In the genomic region with DNA sequence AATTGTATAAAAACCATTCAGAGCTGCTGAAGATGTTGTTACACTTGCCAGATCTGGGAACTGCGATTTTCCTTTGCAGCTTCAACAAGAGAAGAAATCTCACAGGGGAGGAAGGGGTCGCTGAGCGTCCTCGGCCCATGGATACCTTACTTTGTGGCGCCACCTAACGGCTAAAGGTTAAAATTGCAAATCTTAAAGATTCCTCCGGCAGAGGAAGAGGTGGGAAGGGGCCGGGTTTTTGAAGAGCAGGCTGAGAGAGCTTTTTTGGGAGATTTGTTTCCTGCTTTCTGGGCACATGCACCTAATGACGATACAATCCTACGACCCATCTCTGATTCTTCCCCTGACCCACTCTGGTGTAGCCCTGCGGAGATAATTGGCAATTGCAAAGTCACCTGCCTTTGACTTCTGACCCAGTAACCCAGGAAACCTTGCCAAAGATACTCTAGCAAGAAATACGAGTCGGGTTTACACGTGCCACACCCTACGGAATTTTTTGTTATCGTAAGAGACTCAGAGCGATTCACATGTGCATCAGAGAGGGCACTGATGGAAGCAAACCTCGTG, we compare ENCODE assay signal across 8 cellular contexts. TPM values are rescaled to one million over a fixed set of nuclear protein-coding genes. Genes with fewer than 3 reads are reported as not detected.
DNase-seq lines count a peak whose midpoint lies in the region; ATAC-seq and TF ChIP-seq lines count a peak whose summit lies in the region.

No MANE protein-coding gene starts in this region.

- no peak overlapping the region for H4K91ac ChIP-seq in trophoblast cell (ENCODE audit: low read depth, low read length)

- H2BK5ac ChIP-seq in trophoblast cell (ENCODE audit: low read depth, low read length, poor library complexity), result no peak overlapping the region

- no peak overlapping the region for H2AK5ac ChIP-seq in trophoblast cell (ENCODE audit: low read length)

- no peak overlapping the region for H3K18ac ChIP-seq in trophoblast cell (ENCODE audit: low read length)

- no peak overlapping the region for H3K23ac ChIP-seq in trophoblast cell (ENCODE audit: low read length)

- H3K4me3 ChIP-seq in NB4 (ENCODE audit: low read depth, low read length) (no peak overlapping the region), esophagus squamous epithelium (peak overlapping the region in 2 of 4 donors; percentile 8 to 42), trophoblast cell (ENCODE audit: low read depth, low read length) (no peak overlapping the region), ovary (no peak overlapping the region)

- intact Hi-C loops in Right ventricle myocardium superior (cut with DNase I), result no loop called here
- intact Hi-C loops in Right ventricle myocardium inferior (cut with DNase I), result no loop called here
- intact Hi-C loops in esophagus squamous epithelium (cut with DNase I), result no loop called here
- intact Hi-C loops in ovary (cut with DNase I), result no loop called here

- H4K8ac ChIP-seq in trophoblast cell (ENCODE audit: low read depth, low read length), result no peak overlapping the region

- H2BK120ac ChIP-seq in trophoblast cell (ENCODE audit: insufficient read depth, low read length, poor library complexity), result no peak overlapping the region

- peak overlapping the region; percentile 2 for H3K4me2 ChIP-seq in trophoblast cell (ENCODE audit: low read length)

- TF ChIP-seq POLR2A in NB4 (IDR thresholded peaks at IDR 0.05; ENCODE audit: extremely low read depth, insufficient read length) (no peak), esophagus squamous epithelium (IDR thresholded peaks at IDR 0.05) (no peak), ovary (IDR thresholded peaks at IDR 0.05) (no peak)

- no peak overlapping the region for H2BK12ac ChIP-seq in trophoblast cell (ENCODE audit: low read length)

- ATAC-seq in Right ventricle myocardium superior (ENCODE audit: poor library complexity) (peak; percentile 75), Right ventricle myocardium inferior (no peak), GM19328 (IDR thresholded peaks at IDR 0.05; ENCODE audit: unreplicated experiment) (no peak)

- no peak overlapping the region for H3K4ac ChIP-seq in trophoblast cell (ENCODE audit: low read depth, low read length)

- no peak overlapping the region for H4K12ac ChIP-seq in trophoblast cell (ENCODE audit: low read depth, low read length)

- no peaks in the 10 kb centered on the region for H3K79me2 ChIP-seq in trophoblast cell (ENCODE audit: control insufficient read depth, insufficient read depth, low read length, poor library complexity)

- no peak overlapping the region for H3K9ac ChIP-seq in trophoblast cell (ENCODE audit: low read length)

- TF ChIP-seq CTCF in NB4 (IDR thresholded peaks at IDR 0.05; ENCODE audit: low read depth, low read length), result peak; percentile 54
- TF ChIP-seq CTCF in VCaP (conservative IDR thresholded peaks at IDR 0.05), result peak; percentile 79
- peak in 5 of 6 experiments; percentile 30 to 54 (median 39) for TF ChIP-seq CTCF in esophagus squamous epithelium (IDR thresholded peaks at IDR 0.05)
- no peak for TF ChIP-seq CTCF in ovary (IDR thresholded peaks at IDR 0.05)

- H3K36me3 ChIP-seq in esophagus squamous epithelium (no peaks in the 10 kb centered on the region), trophoblast cell (ENCODE audit: control insufficient read depth in 1 of 2, insufficient read depth in 2 of 2, low read length in 2 of 2) (no peaks in the 10 kb centered on the region), ovary (no peaks in the 10 kb centered on the region)

- TF ChIP-seq EP300 in ovary (IDR thresholded peaks at IDR 0.05), result no peak

- H3K14ac ChIP-seq in trophoblast cell (ENCODE audit: low read length), result no peak overlapping the region

- no peaks in the 10 kb centered on the region for H3K79me1 ChIP-seq in trophoblast cell (ENCODE audit: low read length)

- DNase-seq in Right ventricle myocardium superior (no peak), Right ventricle myocardium inferior (ENCODE audit: missing footprints) (no peak), NB4 (ENCODE audit: low read depth) (peak; percentile 56), esophagus squamous epithelium (lab: John Stamatoyannopoulos, UW) (no peak), trophoblast cell (peak in 1 of 2 donors; percentile 59), ovary (no peak)

- H3K27me3 ChIP-seq in esophagus squamous epithelium (peaks cover 0 to 42% (median 0%) of the 10 kb centered on the region in 4 donors), trophoblast cell (ENCODE audit: insufficient read depth, low read length) (no peaks in the 10 kb centered on the region), ovary (no peaks in the 10 kb centered on the region)

- H3K4me1 ChIP-seq in esophagus squamous epithelium, result peaks cover 6 to 23% (median 7%) of the 10 kb centered on the region in 3 donors
- H3K4me1 ChIP-seq in trophoblast cell (ENCODE audit: control insufficient read depth in 1 of 2, insufficient read depth in 2 of 2, low read length in 2 of 2), result peaks cover 0 to 2% of the 10 kb centered on the region in 2 experiments
- H3K4me1 ChIP-seq in ovary (ENCODE audit: insufficient read depth), result no peaks in the 10 kb centered on the region

- 2 to 6% methylated on average over 11 to 16 of the region's 18 CpGs for WGBS in esophagus squamous epithelium, 2 donors
- WGBS in trophoblast cell (ENCODE audit: extremely low coverage, insufficient coverage, insufficient read length), result no CpG with 5 or more reads among the region's 18 CpGs
- WGBS in ovary, 3 donors, result 1 to 3% (median 2%) methylated on average over 18 of the region's 18 CpGs

- H3K27ac ChIP-seq in VCaP (peak overlapping the region; percentile 20; the same call in 1 of the 2 replicates), esophagus squamous epithelium (no peak overlapping the region), trophoblast cell (ENCODE audit: low read depth, low read length) (no peak overlapping the region), ovary (no peak overlapping the region)

- no peak overlapping the region for H2AFZ ChIP-seq in trophoblast cell (ENCODE audit: insufficient read depth, low read length, poor library complexity)

- H3K9me3 ChIP-seq in esophagus squamous epithelium (no peaks in the 10 kb centered on the region), trophoblast cell (ENCODE audit: insufficient read depth, low read depth, low read length) (no peaks in the 10 kb centered on the region), ovary (no peaks in the 10 kb centered on the region)

RNA-seq across cellular contexts. Expression of a gene that starts 55.4 kb away (rescaled TPM):
- total RNA-seq in Right ventricle myocardium superior (1.3 TPM), Right ventricle myocardium inferior (1.2 TPM), esophagus squamous epithelium (1 to 10 TPM in 3 of 4 donors, under 1 TPM in 1; 0.68 to 2.1 (median 1.5) TPM), ovary (1 to 10 TPM; 1.8 to 5.2 (median 3.4) TPM)
- polyA plus RNA-seq in trophoblast cell (2013), result 0.28 and 0.40 TPM in 2 replicates
- polyA plus RNA-seq in ovary, result 1 to 10 TPM; 1.6 to 1.9 TPM

Comparison
In these comparisons a context has a peak if more than half of its experiments do, and no peak if none do; other contexts are left out.
1. CTCF ChIP-seq: peak in NB4 (single experiment), VCaP (single experiment) and esophagus squamous epithelium (5 of 6); none in ovary (0 of 3).